19 cellular contexts compared by ENCODE assay signal in the genomic region with DNA sequence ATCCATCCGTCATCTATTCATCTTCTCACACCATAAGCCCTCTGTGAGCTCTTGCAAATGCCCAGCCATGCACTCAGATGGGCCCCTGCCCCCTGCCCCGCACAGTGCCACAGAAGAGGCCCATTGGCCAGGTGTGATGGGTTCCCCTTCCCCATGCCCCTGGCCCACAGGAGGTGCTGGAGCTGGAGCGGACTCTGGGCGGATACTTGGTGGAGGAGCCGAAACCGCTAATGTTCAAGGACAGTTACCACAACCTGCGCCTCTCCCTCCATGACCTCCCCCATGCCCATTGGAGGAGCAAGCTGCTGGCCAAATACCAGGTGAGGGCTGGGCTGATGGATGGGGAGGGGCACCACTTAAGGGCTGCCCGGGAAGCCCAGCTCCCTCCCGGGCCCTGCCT. TPM values are rescaled to one million over a fixed set of nuclear protein-coding genes. Genes with fewer than 3 reads are reported as not detected.
A peak's percentile ranks its signal among the peaks of the same experiment; 100 is the strongest.
DNase-seq lines count a peak whose midpoint lies in the region; ATAC-seq and TF ChIP-seq lines count a peak whose summit lies in the region.
"Had no signal": no experiment of that assay in that cellular context is flagged by ENCODE, and none has a peak within 500 bp of the region (broad histone marks: within the 10 kb centered on the region; RNA-seq: fewer than 3 reads in every experiment).

No MANE protein-coding gene starts in this region.

- no peak overlapping the region for H4K91ac ChIP-seq in IMR-90 (ENCODE audit: insufficient read depth, low read depth, low read length)

- no peak for TF ChIP-seq EP300 in sigmoid colon (IDR thresholded peaks at IDR 0.05)

- H2BK20ac ChIP-seq in IMR-90 (ENCODE audit: low read depth, low read length): no peak overlapping the region

- H4K5ac ChIP-seq in IMR-90 (ENCODE audit: low read depth, low read length): no peak overlapping the region

- peak; percentile 37 for DNase-seq in Right ventricle myocardium superior
- DNase-seq in heart right ventricle: no peak
- DNase-seq in IMR-90: no peak
- peak; percentile 34 for DNase-seq in lower lobe of right lung
- DNase-seq in sigmoid colon: no peak
- DNase-seq in NCI-H526 (lab: John Stamatoyannopoulos, UW): no peak
- DNase-seq: 8988T; ACHN; AML-193; BE2C; CD4-positive, alpha-beta T cell; EL; GF-D8; H9; HFFc6 had no signal

- peak overlapping the region; percentile 51 for H2AK9ac ChIP-seq in IMR-90 (replicated peaks; ENCODE audit: low read depth, low read length, poor library complexity)

- H3K56ac ChIP-seq in IMR-90 (ENCODE audit: extremely low read depth, insufficient read depth, low read length): no peak overlapping the region

- no peak overlapping the region for H3K23ac ChIP-seq in IMR-90 (ENCODE audit: low read depth, low read length)

- no peak overlapping the region for H2BK15ac ChIP-seq in IMR-90 (ENCODE audit: low read depth, low read length)

- H2BK5ac ChIP-seq in IMR-90 (ENCODE audit: low read depth, low read length, poor library complexity, severe bottlenecking): no peak overlapping the region

- H4K20me1 ChIP-seq in IMR-90 (ENCODE audit: insufficient read depth, low read length): no peaks in the 10 kb centered on the region
- H4K20me1 ChIP-seq: BLaER1 treated with 17β-estradiol and CSF1 and Interleukin-3, amounts not matched to agents 10 nM and 100 nM had no signal

- dilution Hi-C loops in IMR-90 (cut with HindIII; ENCODE audit: low sequenced_read_pairs, unreplicated experiment): no loop called here

- no peak for TF ChIP-seq CTCF in heart right ventricle (IDR thresholded peaks at IDR 0.05)
- TF ChIP-seq CTCF in IMR-90 (conservative IDR thresholded peaks at IDR 0.05; ENCODE audit: low read depth, low read length): no peak
- no peak for TF ChIP-seq CTCF in lower lobe of right lung (IDR thresholded peaks at IDR 0.05)
- no peak for TF ChIP-seq CTCF in sigmoid colon (IDR thresholded peaks at IDR 0.05)

- H3K27ac ChIP-seq in heart right ventricle: no peak overlapping the region
- no peak overlapping the region for H3K27ac ChIP-seq in IMR-90 (ENCODE audit: insufficient read depth, low read length)
- H3K27ac ChIP-seq in lower lobe of right lung: no peak overlapping the region
- no peak overlapping the region for H3K27ac ChIP-seq in sigmoid colon
- H3K27ac ChIP-seq: A549; BLaER1 treated with 17β-estradiol and CSF1 and Interleukin-3, amounts not matched to agents 10 nM and 100 nM had no signal

- H3K9me3 ChIP-seq in heart right ventricle: no peaks in the 10 kb centered on the region
- no peaks in the 10 kb centered on the region for H3K9me3 ChIP-seq in IMR-90 (ENCODE audit: control insufficient read depth, insufficient read depth, low read length)
- H3K9me3 ChIP-seq in lower lobe of right lung: no peaks in the 10 kb centered on the region
- no peaks in the 10 kb centered on the region for H3K9me3 ChIP-seq in sigmoid colon
- H3K9me3 ChIP-seq: A549; BE2C; BLaER1 treated with 17β-estradiol and CSF1 and Interleukin-3, amounts not matched to agents 10 nM and 100 nM had no signal

- H3K9ac ChIP-seq in IMR-90 (ENCODE audit: low read depth, low read length): no peak overlapping the region
- H3K9ac ChIP-seq: BLaER1 treated with 17β-estradiol and CSF1 and Interleukin-3, amounts not matched to agents 10 nM and 100 nM had no signal

- H3K27me3 ChIP-seq in heart right ventricle (no peaks in the 10 kb centered on the region), IMR-90 (ENCODE audit: control insufficient read depth, insufficient read depth, low read length) (no peaks in the 10 kb centered on the region), lower lobe of right lung (ENCODE audit: low read depth) (no peaks in the 10 kb centered on the region), sigmoid colon (no peaks in the 10 kb centered on the region)
- H3K27me3 ChIP-seq: BE2C; BLaER1 treated with 17β-estradiol and CSF1 and Interleukin-3, amounts not matched to agents 10 nM and 100 nM had no signal

- H3K79me1 ChIP-seq in IMR-90 (ENCODE audit: low read depth in 1 of 2, low read length in 2 of 2): no peaks in the 10 kb centered on the region

- no peak overlapping the region for H3K4ac ChIP-seq in IMR-90 (ENCODE audit: low read depth, low read length)

- ATAC-seq in Right ventricle myocardium superior (ENCODE audit: poor library complexity) (no peak), heart right ventricle (no peak), IMR-90 (ENCODE audit: low read depth) (no peak), lower lobe of right lung (no peak)
- ATAC-seq: A549, GM23338, HCT116 had no signal

- H3K18ac ChIP-seq in IMR-90 (ENCODE audit: low read depth, low read length): no peak overlapping the region

- CTCF ChIA-PET in IMR-90 (lab: Yijun Ruan, JAX): no interaction called here

- 94 to 97% methylated on average over 9 of the region's 9 CpGs for WGBS in heart right ventricle, 2 donors
- 100% methylated on average over 1 of the region's 9 CpGs; no CpG with 5 or more reads in 1 of the 2 experiments for WGBS in IMR-90 (ENCODE audit: extremely low coverage in 2 of 2, insufficient read length in 1 of 2), 2 experiments
- 78 to 88% methylated on average over 9 of the region's 9 CpGs for WGBS in sigmoid colon, 2 donors

- no peak overlapping the region for H2AK5ac ChIP-seq in IMR-90 (ENCODE audit: low read depth, low read length)

- peaks cover 0 to 2% (median 0%) of the 10 kb centered on the region in 9 donors for H3K4me1 ChIP-seq in heart right ventricle
- H3K4me1 ChIP-seq in IMR-90 (ENCODE audit: control insufficient read depth, insufficient read depth, low read length): no peaks in the 10 kb centered on the region; the same call in 1 of the 2 replicates
- H3K4me1 ChIP-seq in lower lobe of right lung: peaks cover 15% of the 10 kb centered on the region
- no peaks in the 10 kb centered on the region for H3K4me1 ChIP-seq in sigmoid colon
- H3K4me1 ChIP-seq: A549, BE2C had no signal

- in situ Hi-C loops in IMR-90 (cut with MboI; ENCODE audit: low sequenced_read_pairs): no loop called here

- intact Hi-C loops in Right ventricle myocardium superior (cut with DNase I) (no loop called here), heart right ventricle (cut with DNase I) (no loop called here), IMR-90 (cut with micrococcal nuclease) (no loop called here), lower lobe of right lung (cut with DNase I) (no loop called here), sigmoid colon (cut with DNase I) (no loop called here)

- POLR2A ChIA-PET in IMR-90 (lab: Charles Lee; ENCODE audit: unreplicated experiment): no interaction called here

- H3K36me3 ChIP-seq in heart right ventricle (peaks cover 0 to 98% (median 63%) of the 10 kb centered on the region in 9 donors), IMR-90 (ENCODE audit: control insufficient read depth, insufficient read depth, low read length) (peaks cover 8% of the 10 kb centered on the region; the same call in 1 of the 2 replicates), lower lobe of right lung (peaks cover 54% of the 10 kb centered on the region), sigmoid colon (no peaks in the 10 kb centered on the region)
- H3K36me3 ChIP-seq: BLaER1 treated with 17β-estradiol and CSF1 and Interleukin-3, amounts not matched to agents 10 nM and 100 nM had no signal

- no peak overlapping the region for H4K8ac ChIP-seq in IMR-90 (ENCODE audit: low read depth in 2 of 2, low read length in 2 of 2)

- H3K4me3 ChIP-seq in heart right ventricle (no peak overlapping the region), IMR-90 (ENCODE audit: insufficient read depth, low read depth, low read length) (no peak overlapping the region), lower lobe of right lung (no peak overlapping the region), sigmoid colon (no peak overlapping the region)
- H3K4me3 ChIP-seq: A549; BLaER1 treated with 17β-estradiol and CSF1 and Interleukin-3, amounts not matched to agents 10 nM and 100 nM; GM23338 had no signal

- BruUV-seq in IMR-90 (replicated peaks; lab: Mats Ljungman, UMichigan): no TSS peak

- TF ChIP-seq POLR2A in IMR-90 (IDR thresholded peaks at IDR 0.05; ENCODE audit: low read depth, low read length) (no peak), sigmoid colon (IDR thresholded peaks at IDR 0.05) (no peak)

- no peak overlapping the region for H3K14ac ChIP-seq in IMR-90 (replicated peaks; ENCODE audit: low read depth, low read length)

- no peak overlapping the region for H2BK120ac ChIP-seq in IMR-90 (ENCODE audit: low read depth, low read length)

- no peak for TF ChIP-seq RAD21 in IMR-90 (IDR thresholded peaks at IDR 0.05; ENCODE audit: low read length)

- no peaks in the 10 kb centered on the region for H3K9me1 ChIP-seq in IMR-90 (ENCODE audit: insufficient read depth, low read length)

- H3K4me2 ChIP-seq in IMR-90 (ENCODE audit: low read depth, low read length): no peak overlapping the region
- H3K4me2 ChIP-seq: A549; BLaER1 treated with 17β-estradiol and CSF1 and Interleukin-3, amounts not matched to agents 10 nM and 100 nM; GM23338 had no signal

- no peak overlapping the region for H2AFZ ChIP-seq in IMR-90 (replicated peaks; ENCODE audit: low read length, poor library complexity)
- H2AFZ ChIP-seq: GM23338 had no signal

TF ChIP-seq in IMR-90, 13 proteins besides CTCF, POLR2A, EP300 and RAD21:
- TF ChIP-seq CHD1 (IDR thresholded peaks at IDR 0.05; ENCODE audit: low read depth, low read length) (no peak), SMC3 (IDR thresholded peaks at IDR 0.05; ENCODE audit: low read depth, low read length) (no peak), RCOR1 (IDR thresholded peaks at IDR 0.05; ENCODE audit: insufficient replicate concordance, low read length) (no peak), NFE2L2 (IDR thresholded peaks at IDR 0.05; ENCODE audit: low read depth, low read length) (no peak)

RNA-seq across cellular contexts. Expression of gene SLC29A3, which starts 23.4 kb away (rescaled TPM):
- total RNA-seq in Right ventricle myocardium superior (1.8 TPM), heart right ventricle (1 to 10 TPM in 8 of 10 donors, under 1 TPM in 2; 0.89 to 3.5 (median 1.2) TPM), IMR-90 (2012; rRNA removed) (0.72 and 0.83 TPM in 2 replicates), lower lobe of right lung (13.2 TPM), sigmoid colon (1 to 10 TPM; 2.9 to 6.2 (median 4.7) TPM)
- polyA plus RNA-seq in heart right ventricle (1 to 10 TPM; 1.2 to 1.6 TPM), IMR-90 (2012; rRNA removed) (3.0 and 3.8 TPM in 2 replicates), sigmoid colon (1 to 10 TPM; 2.3 to 5.0 (median 3.6) TPM)
- polyA plus RNA-seq in IMR-90 (2012; cell fraction: cytosol; rRNA removed): 0.79 and 3.2 TPM in 2 replicates
- polyA plus RNA-seq in IMR-90 (2012; cell fraction: nucleus; rRNA removed; ENCODE audit: low replicate concordance): 1.6 and 2.4 TPM in 2 replicates

Comparison
In these comparisons a context has a peak if more than half of its experiments do, and no peak if none do; other contexts are left out.
1. DNase-seq: peak in Right ventricle myocardium superior (single experiment) and lower lobe of right lung (single experiment); none in heart right ventricle (0 of 2), IMR-90 (single experiment), sigmoid colon (single experiment) and NCI-H526 (0 of 2).